In genomic region chr13:46551410-46552301, GRCh38 we compare ENCODE assay signal across 8 cellular contexts. TPM values are rescaled to one million over a fixed set of nuclear protein-coding genes. Genes with fewer than 3 reads are reported as not detected.
DNase-seq lines count a peak whose midpoint lies in the region; ATAC-seq lines count a peak whose summit lies in the region.

No MANE protein-coding gene starts in this region.

- DNase-seq in GM04504 (ENCODE audit: low read depth) (peak; percentile 46), NCI-H1092 treated with DMSO at 0.1 percent for 48 hours (lab: John Stamatoyannopoulos, UW) (peak; percentile 55), T-helper 1 cell (peak; percentile 30 to 57 (median 44)), astrocyte of the hippocampus (ENCODE audit: low read depth, low spot score) (peak; percentile 86), iPS DF 4.7 (ENCODE audit: extremely low read depth, low spot score) (peak; percentile 60), sciatic nerve (ENCODE audit: low spot score) (peak; percentile 90)

- intact Hi-C loops in sciatic nerve (cut with DNase I): loop anchor here (5.0 kb wide), 1 partner anchor 161 kb away; no protein-coding TSS in a partner anchor

- peak; percentile 46 for ATAC-seq in sciatic nerve
- no peak for ATAC-seq in GM19397 (IDR thresholded peaks at IDR 0.05; ENCODE audit: unreplicated experiment)
- ATAC-seq in HG03108 (IDR thresholded peaks at IDR 0.05; ENCODE audit: unreplicated experiment): no peak

RNA-seq across cellular contexts. Expression of gene LRCH1, which starts 1.3 kb away (rescaled TPM):
- 28.2 TPM for total RNA-seq in sciatic nerve
